Comparison of ENCODE assay signal across 9 cellular contexts in the genomic region with DNA sequence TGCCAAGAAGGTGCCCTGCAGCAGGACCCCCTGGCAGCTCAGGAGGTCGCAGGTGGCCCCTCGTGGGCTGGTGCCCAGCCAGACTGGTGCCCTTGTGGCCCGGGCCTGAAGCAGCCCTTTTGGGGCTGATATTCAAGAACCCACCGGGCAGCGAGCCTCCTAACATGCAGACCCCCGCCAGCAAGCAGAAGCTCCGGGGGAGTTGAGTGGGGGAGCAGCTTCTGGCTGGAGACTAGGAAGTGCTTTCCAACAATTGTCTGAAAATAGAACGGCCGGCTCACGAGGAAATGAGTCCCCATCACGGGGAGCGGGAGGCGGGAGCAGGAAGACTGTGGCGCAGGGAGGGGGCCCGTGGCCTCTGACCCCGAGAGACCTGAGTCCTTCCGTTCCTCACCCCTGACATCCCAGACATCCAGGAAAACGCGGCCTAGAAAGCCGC. TPM values are rescaled to one million over a fixed set of nuclear protein-coding genes. Genes with fewer than 3 reads are reported as not detected.
DNase-seq lines count a peak whose midpoint lies in the region; ATAC-seq and TF ChIP-seq lines count a peak whose summit lies in the region.
"Had no signal": no experiment of that assay in that cellular context is flagged by ENCODE, and none has a peak within 500 bp of the region (broad histone marks: within the 10 kb centered on the region; RNA-seq: fewer than 3 reads in every experiment).

No MANE protein-coding gene starts in this region.

- H3K9me3 ChIP-seq in esophagus squamous epithelium (no peaks in the 10 kb centered on the region), vagina (no peaks in the 10 kb centered on the region)

- H3K27me3 Mint-ChIP-seq in activated naive CD8-positive, alpha-beta T cell = no peaks in the 10 kb centered on the region
- no peaks in the 10 kb centered on the region for H3K27me3 Mint-ChIP-seq in activated naive CD8-positive, alpha-beta T cell treated with anti-CD3 and anti-CD28 coated beads for 36 hours

- H3K4me3 ChIP-seq in esophagus squamous epithelium = peak overlapping the region in 1 of 4 donors; percentile 39
- no peak overlapping the region for H3K4me3 ChIP-seq in vagina

- no peak for ATAC-seq in GM21515 (IDR thresholded peaks at IDR 0.05; ENCODE audit: unreplicated experiment)

- H3K36me3 ChIP-seq in esophagus squamous epithelium = no peaks in the 10 kb centered on the region
- no peaks in the 10 kb centered on the region for H3K36me3 ChIP-seq in vagina

- H3K9me3 Mint-ChIP-seq in activated naive CD8-positive, alpha-beta T cell (ENCODE audit: low read depth) = no peaks in the 10 kb centered on the region
- no peaks in the 10 kb centered on the region for H3K9me3 Mint-ChIP-seq in activated naive CD8-positive, alpha-beta T cell treated with anti-CD3 and anti-CD28 coated beads for 36 hours
- H3K9me3 Mint-ChIP-seq: natural killer cell treated with Interleukin-12 subunit alpha and Interleukin-12 subunit beta and Interleukin-15 and Interleukin-18, amount 100 ng/mL, for 72 hours had no signal

- peak overlapping the region; percentile 27 for H3K4me3 Mint-ChIP-seq in activated naive CD8-positive, alpha-beta T cell
- H3K4me3 Mint-ChIP-seq in activated naive CD8-positive, alpha-beta T cell treated with anti-CD3 and anti-CD28 coated beads for 36 hours = no peak overlapping the region
- H3K4me3 Mint-ChIP-seq: natural killer cell treated with Interleukin-12 subunit alpha and Interleukin-12 subunit beta and Interleukin-15 and Interleukin-18, amount 100 ng/mL, for 72 hours had no signal

- H3K27ac ChIP-seq in esophagus squamous epithelium (peak overlapping the region; percentile 63 to 85 (median 83)), vagina (peak overlapping the region; percentile 81)

- peak overlapping the region; percentile 34 for H3K27ac Mint-ChIP-seq in activated naive CD8-positive, alpha-beta T cell
- no peak overlapping the region for H3K27ac Mint-ChIP-seq in activated naive CD8-positive, alpha-beta T cell treated with anti-CD3 and anti-CD28 coated beads for 36 hours
- H3K27ac Mint-ChIP-seq: natural killer cell treated with Interleukin-12 subunit alpha and Interleukin-12 subunit beta and Interleukin-15 and Interleukin-18, amount 100 ng/mL, for 72 hours had no signal

- TF ChIP-seq POLR2A in esophagus squamous epithelium (IDR thresholded peaks at IDR 0.05) (no peak), vagina (IDR thresholded peaks at IDR 0.05) (no peak)

- intact Hi-C loops in esophagus squamous epithelium (cut with DNase I) = no loop called here
- intact Hi-C loops in vagina (cut with DNase I) = no loop called here

- no peaks in the 10 kb centered on the region for H3K36me3 Mint-ChIP-seq in activated naive CD8-positive, alpha-beta T cell
- peaks cover under 1% of the 10 kb centered on the region for H3K36me3 Mint-ChIP-seq in activated naive CD8-positive, alpha-beta T cell treated with anti-CD3 and anti-CD28 coated beads for 36 hours
- H3K36me3 Mint-ChIP-seq: natural killer cell treated with Interleukin-12 subunit alpha and Interleukin-12 subunit beta and Interleukin-15 and Interleukin-18, amount 100 ng/mL, for 72 hours had no signal

- no peak for DNase-seq in activated naive CD8-positive, alpha-beta T cell treated with anti-CD3 and anti-CD28 coated beads for 36 hours
- DNase-seq in esophagus squamous epithelium (lab: John Stamatoyannopoulos, UW) (no peak), myocyte (ENCODE audit: low read depth) (peak; percentile 34), vagina (ENCODE audit: extremely low spot score in 2 of 2) (no peak), NCI-H2107 (lab: John Stamatoyannopoulos, UW) (no peak), DMS 273 treated with DMSO at 0.1 percent for 48 hours (lab: John Stamatoyannopoulos, UW) (no peak)

- H3K4me1 Mint-ChIP-seq in activated naive CD8-positive, alpha-beta T cell (ENCODE audit: low read depth) = peaks cover 28% of the 10 kb centered on the region
- peaks cover 20% of the 10 kb centered on the region for H3K4me1 Mint-ChIP-seq in activated naive CD8-positive, alpha-beta T cell treated with anti-CD3 and anti-CD28 coated beads for 36 hours

- 40% methylated on average over 17 of the region's 20 CpGs; no CpG with 5 or more reads in 1 of the 2 donors for WGBS in esophagus squamous epithelium, 2 donors

- TF ChIP-seq CTCF in esophagus squamous epithelium (IDR thresholded peaks at IDR 0.05) (no peak), vagina (IDR thresholded peaks at IDR 0.05) (no peak)

- peaks cover 4 to 27% (median 12%) of the 10 kb centered on the region in 3 donors for H3K4me1 ChIP-seq in esophagus squamous epithelium
- peaks cover 17% of the 10 kb centered on the region for H3K4me1 ChIP-seq in vagina

- H3K27me3 ChIP-seq in esophagus squamous epithelium = peaks cover 0 to 10% (median 0%) of the 10 kb centered on the region in 4 donors
- no peaks in the 10 kb centered on the region for H3K27me3 ChIP-seq in vagina

RNA-seq across cellular contexts. Expression of gene INTS1, which starts 9.5 kb away (rescaled TPM):
- 10 to 100 TPM; 88.9 to 94.1 TPM for total RNA-seq in activated naive CD8-positive, alpha-beta T cell treated with anti-CD3 and anti-CD28 coated beads for 36 hours
- 10 to 100 TPM; 27.8 to 45.3 (median 36.6) TPM for total RNA-seq in esophagus squamous epithelium
- total RNA-seq in myocyte = 52.7 and 58.5 TPM in 2 replicates
- polyA plus RNA-seq in myocyte (2012) = 69.5 TPM
- 67.3 TPM for total RNA-seq in vagina

RNA-seq across cellular contexts. Expression of gene MAFK, which starts 16.8 kb away (rescaled TPM):
- 10 to 100 TPM; 39.1 to 43.7 TPM for total RNA-seq in activated naive CD8-positive, alpha-beta T cell treated with anti-CD3 and anti-CD28 coated beads for 36 hours
- total RNA-seq in esophagus squamous epithelium (10 to 100 TPM; 11.3 to 26.9 (median 18.9) TPM), myocyte (28.4 and 40.6 TPM in 2 replicates), vagina (30.0 TPM)
- 30.1 TPM for polyA plus RNA-seq in myocyte (2012)

RNA-seq across cellular contexts. Expression of gene TMEM184A, which starts 42.3 kb away (rescaled TPM):
- total RNA-seq in activated naive CD8-positive, alpha-beta T cell treated with anti-CD3 and anti-CD28 coated beads for 36 hours = under 1 TPM; 0.14 to 0.22 TPM
- total RNA-seq in esophagus squamous epithelium (100 to 1,000 TPM in 2 of 4 donors, 10 to 100 TPM in 2; 56.7 to 204 (median 98.9) TPM), myocyte (0.32 and 2.8 TPM in 2 replicates), vagina (129 TPM)
- polyA plus RNA-seq in myocyte (2012) = 0.33 TPM
- total RNA-seq: natural killer cell treated with Interleukin-12 subunit alpha and Interleukin-12 subunit beta and Interleukin-15 and Interleukin-18, amount 100 ng/mL, for 72 hours had no signal

RNA-seq across cellular contexts. Expression of gene MICALL2, which starts 54.4 kb away (rescaled TPM):
- total RNA-seq in activated naive CD8-positive, alpha-beta T cell treated with anti-CD3 and anti-CD28 coated beads for 36 hours = 1 to 10 TPM; 2.1 to 2.3 TPM
- total RNA-seq in esophagus squamous epithelium (10 to 100 TPM; 14.1 to 17.5 (median 16.5) TPM), myocyte (25.4 and 36.7 TPM in 2 replicates), vagina (15.7 TPM)
- polyA plus RNA-seq in myocyte (2012) = 26.9 TPM

RNA-seq across cellular contexts. Expression of gene PSMG3, which starts 56.2 kb away (rescaled TPM):
- total RNA-seq in activated naive CD8-positive, alpha-beta T cell treated with anti-CD3 and anti-CD28 coated beads for 36 hours = 10 to 100 TPM; 55.1 to 57.0 TPM
- total RNA-seq in esophagus squamous epithelium (10 to 100 TPM; 44.5 to 63.6 (median 47.4) TPM), myocyte (47.1 and 54.1 TPM in 2 replicates), vagina (49.6 TPM)
- 50.1 TPM for polyA plus RNA-seq in myocyte (2012)

Comparison
In these comparisons a context has a peak if more than half of its experiments do, and no peak if none do; other contexts are left out.
1. RNA of gene TMEM184A, which starts 42.3 kb away (total RNA-seq): 56.7 to 204 TPM in esophagus squamous epithelium and 129 TPM in vagina (single experiment); 0.32 to 2.8 TPM in myocyte and 0.14 to 0.22 TPM in activated naive CD8-positive, alpha-beta T cell treated with anti-CD3 and anti-CD28 coated beads for 36 hours; every median in the first group is over 10 times any median in the second.